In genomic region chr1:183100575-183100974, GRCh38 we compare ENCODE assay signal across 20 cellular contexts.
"Had no signal": no experiment of that assay in that cellular context is flagged by ENCODE, and none has a peak within 500 bp of the region (broad histone marks: within the 10 kb centered on the region; RNA-seq: fewer than 3 reads in every experiment).

No MANE protein-coding gene starts in this region.

- H3K27ac Mint-ChIP-seq: naive thymus-derived CD8-positive, alpha-beta T cell; progenitor cell of endocrine pancreas had no signal

- H3K36me3 ChIP-seq: colonic mucosa, neutrophil, uterus had no signal

- ATAC-seq: gastroesophageal sphincter; mucosa of descending colon; naive thymus-derived CD8-positive, alpha-beta T cell; pancreas; right cardiac atrium; stimulated activated naive CD8-positive, alpha-beta T cell treated with anti-CD3 and anti-CD28 coated beads, Interleukin-15, Interleukin-2, amounts not matched to agents 100 U/mL and 50 U/mL, for 24 hours had no signal

- H3K27me3 Mint-ChIP-seq: progenitor cell of endocrine pancreas had no signal

- H3K4me3 Mint-ChIP-seq: naive thymus-derived CD8-positive, alpha-beta T cell had no signal

- H3K27me3 ChIP-seq: colonic mucosa, esophagus squamous epithelium, gastroesophageal sphincter, neutrophil, pancreas, suprapubic skin, thyroid gland, upper lobe of left lung, uterus had no signal

- H3K4me1 ChIP-seq: colonic mucosa had no signal

- H3K9me3 Mint-ChIP-seq: naive thymus-derived CD8-positive, alpha-beta T cell had no signal

- H3K4me3 ChIP-seq: colonic mucosa, esophagus squamous epithelium, gastroesophageal sphincter, mucosa of descending colon, pancreas, suprapubic skin, thyroid gland, upper lobe of left lung, uterus had no signal

- H3K9me3 ChIP-seq: colonic mucosa, esophagus squamous epithelium, gastroesophageal sphincter, mucosa of descending colon, neutrophil, pancreas, suprapubic skin, thyroid gland, upper lobe of left lung, uterus had no signal

- H3K27ac ChIP-seq: colonic mucosa, gastroesophageal sphincter, neutrophil, pancreas, suprapubic skin, thyroid gland, upper lobe of left lung, uterus had no signal

- H3K36me3 Mint-ChIP-seq: naive thymus-derived CD8-positive, alpha-beta T cell had no signal

- DNase-seq: colonic mucosa; dermis blood vessel endothelial cell; esophagus squamous epithelium; foreskin fibroblast; glutamatergic neuron; mammary epithelial cell; mucosa of descending colon; naive thymus-derived CD8-positive, alpha-beta T cell; pancreas; right cardiac atrium; small intestine; stimulated activated CD4-positive, alpha-beta T cell treated with anti-CD3 and anti-CD28 coated beads, Interleukin-2, amount 100 ng/mL, for 48 hours; stimulated activated naive CD8-positive, alpha-beta T cell treated with anti-CD3 and anti-CD28 coated beads, Interleukin-15, Interleukin-2, amounts not matched to agents 100 U/mL and 50 U/mL, for 24 hours; thyroid gland; upper lobe of left lung; uterus had no signal
